Comparison of ENCODE assay signal across 9 cellular contexts in the genomic region with DNA sequence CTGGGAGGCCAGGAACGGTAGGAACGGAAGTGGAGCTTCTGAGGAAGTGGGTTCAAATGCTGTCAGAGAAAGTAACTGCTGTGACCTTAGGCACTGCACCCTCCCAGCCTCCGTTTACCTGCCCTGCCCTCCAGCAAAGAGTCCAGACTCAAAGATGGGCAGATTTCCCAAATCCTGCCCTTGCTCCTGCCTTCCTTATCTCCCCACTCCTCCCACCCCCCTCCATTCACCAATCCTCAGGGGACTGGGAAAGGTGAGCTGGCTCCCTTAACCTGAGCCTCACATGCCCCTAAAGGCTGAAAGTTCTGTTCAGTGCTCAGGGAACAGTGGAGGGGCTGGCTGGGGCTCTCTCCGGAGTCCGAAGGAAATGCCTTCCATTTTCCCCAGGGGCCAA.
DNase-seq lines count a peak whose midpoint lies in the region; ATAC-seq, FAIRE-seq and TF ChIP-seq lines count a peak whose summit lies in the region.
"Had no signal": no experiment of that assay in that cellular context is flagged by ENCODE, and none has a peak within 500 bp of the region (broad histone marks: within the 10 kb centered on the region; RNA-seq: fewer than 3 reads in every experiment).

No MANE protein-coding gene starts in this region.

- H3K4me1 ChIP-seq in esophagus muscularis mucosa, result peaks cover 35 to 66% (median 55%) of the 10 kb centered on the region in 4 donors
- H3K4me1 ChIP-seq in smooth muscle cell (ENCODE audit: low read depth), result peaks cover 18% of the 10 kb centered on the region
- H3K4me1 ChIP-seq in Caco-2, result peaks cover 18% of the 10 kb centered on the region

- H4K20me1 ChIP-seq in smooth muscle cell (ENCODE audit: low read depth), result peaks cover 39% of the 10 kb centered on the region

- TF ChIP-seq EP300 in esophagus muscularis mucosa (IDR thresholded peaks at IDR 0.05), result no peak

- FAIRE-seq in GM12891 (lab: Jason Lieb, UNC), result no peak

- H3K79me2 ChIP-seq in smooth muscle cell (ENCODE audit: low read depth), result peaks cover 13% of the 10 kb centered on the region

- H3K36me3 ChIP-seq in esophagus muscularis mucosa (no peaks in the 10 kb centered on the region), smooth muscle cell (ENCODE audit: low read depth) (no peaks in the 10 kb centered on the region), Caco-2 (ENCODE audit: control insufficient read depth, insufficient read depth, low read length) (no peaks in the 10 kb centered on the region)

- CTCF ChIA-PET in RWPE1 (lab: Yijun Ruan, JAX), result no interaction called here
- CTCF ChIA-PET in Caco-2 (lab: Charles Lee), result interaction anchor here (0.6 kb wide), 1 partner anchor 141 kb away, joined by 4 read pairs; no protein-coding TSS in a partner anchor

- H3K36me3 Mint-ChIP-seq in Caco-2 (ENCODE audit: insufficient read depth, unreplicated experiment), result no peaks in the 10 kb centered on the region

- H2AFZ ChIP-seq in smooth muscle cell (ENCODE audit: low read depth), result no peak overlapping the region

- ATAC-seq in GM21717 (IDR thresholded peaks at IDR 0.05; ENCODE audit: unreplicated experiment) (no peak), GM21576 (IDR thresholded peaks at IDR 0.05; ENCODE audit: unreplicated experiment) (no peak)

- 47% methylated on average over 5 of the region's 5 CpGs for WGBS in esophagus muscularis mucosa
- 51% methylated on average over 4 of the region's 5 CpGs for WGBS in smooth muscle cell (ENCODE audit: low lambda C conversion rate)

- H3K27me3 ChIP-seq in esophagus muscularis mucosa, result peaks cover 0 to 21% (median 0%) of the 10 kb centered on the region in 4 donors
- no peaks in the 10 kb centered on the region for H3K27me3 ChIP-seq in smooth muscle cell (ENCODE audit: low read depth)
- no peaks in the 10 kb centered on the region for H3K27me3 ChIP-seq in Caco-2 (replicated peaks; ENCODE audit: control insufficient read depth, insufficient read depth, low read length)

- TF ChIP-seq CTCF in RWPE1 (conservative IDR thresholded peaks at IDR 0.05; ENCODE audit: low read depth) (no peak), esophagus muscularis mucosa (IDR thresholded peaks at IDR 0.05) (no peak), smooth muscle cell (IDR thresholded peaks at IDR 0.05; ENCODE audit: borderline replicate concordance, insufficient read depth, poor library complexity, severe bottlenecking) (no peak), Caco-2 (IDR thresholded peaks at IDR 0.05; ENCODE audit: insufficient read depth in 1 of 2, low read depth in 1 of 2, low read length in 1 of 2, severe bottlenecking in 1 of 2, unreplicated experiment in 1 of 2) (no peak)

- peak overlapping the region; percentile 92 for H3K4me2 ChIP-seq in smooth muscle cell

- no peak overlapping the region for H3K4me3 Mint-ChIP-seq in Caco-2 (ENCODE audit: unreplicated experiment)

- peaks cover 11% of the 10 kb centered on the region for H3F3A ChIP-seq in smooth muscle cell (ENCODE audit: low read depth)

- no peak overlapping the region for H3K9ac ChIP-seq in smooth muscle cell (ENCODE audit: low read depth)

- H3K9me3 ChIP-seq in esophagus muscularis mucosa (no peaks in the 10 kb centered on the region), smooth muscle cell (replicated peaks; ENCODE audit: low read depth) (no peaks in the 10 kb centered on the region), Caco-2 (no peaks in the 10 kb centered on the region)

- H3K27ac ChIP-seq in RWPE1, result peak overlapping the region; percentile 84
- peak overlapping the region in 2 of 4 donors; percentile 44 to 45 for H3K27ac ChIP-seq in esophagus muscularis mucosa (replicated peaks in 1 of 4)
- H3K27ac ChIP-seq in smooth muscle cell (ENCODE audit: low read depth), result peak overlapping the region; percentile 9
- H3K27ac ChIP-seq: epithelial cell of prostate had no signal

- H3K27me3 Mint-ChIP-seq in Caco-2 (ENCODE audit: insufficient read depth, unreplicated experiment), result no peaks in the 10 kb centered on the region

- H3K4me3 ChIP-seq in esophagus muscularis mucosa, result peak overlapping the region in 3 of 4 donors; percentile 51 to 59 (median 51)
- no peak overlapping the region for H3K4me3 ChIP-seq in smooth muscle cell
- no peak overlapping the region for H3K4me3 ChIP-seq in Caco-2 (ENCODE audit: low read depth, low read length)

- H3K27ac Mint-ChIP-seq in Caco-2 (ENCODE audit: unreplicated experiment), result no peak overlapping the region

- no peaks in the 10 kb centered on the region for H3K9me3 Mint-ChIP-seq in Caco-2 (ENCODE audit: unreplicated experiment)

- no TSS peak for BruUV-seq in Caco-2 (replicated peaks; lab: Mats Ljungman, UMichigan)

- no peak for DNase-seq in GM12891 (ENCODE audit: insufficient read length, low spot score)
- no peak for DNase-seq in RWPE1 (ENCODE audit: low spot score)
- no peak for DNase-seq in esophagus muscularis mucosa (ENCODE audit: extremely low spot score)
- DNase-seq in smooth muscle cell (lab: John Stamatoyannopoulos, UW; ENCODE audit: unreplicated experiment), result no peak
- no peak for DNase-seq in Caco-2
- DNase-seq: NCI-H526 treated with DMSO at 0.1 percent for 48 hours had no signal

- intact Hi-C loops in esophagus muscularis mucosa (cut with DNase I), result no loop called here
- intact Hi-C loops in Caco-2 (cut with micrococcal nuclease; ENCODE audit: unreplicated experiment), result no loop called here

- TF ChIP-seq POLR2A in GM12891 (IDR thresholded peaks at IDR 0.05; ENCODE audit: low read depth, low read length) (no peak), esophagus muscularis mucosa (IDR thresholded peaks at IDR 0.05; ENCODE audit: low read depth) (no peak)

- POLR2A ChIA-PET in RWPE1 (lab: Yijun Ruan, JAX; ENCODE audit: low non-redundant PET) (interaction anchor here (0.6 to 0.7 kb wide), 2 partner anchors 92 to 112 kb away, joined by 3 to 4 read pairs; no protein-coding TSS in a partner anchor), Caco-2 (lab: Charles Lee) (no interaction called here)

- peaks cover 5% of the 10 kb centered on the region for H3K4me1 Mint-ChIP-seq in Caco-2 (ENCODE audit: low read depth, unreplicated experiment)

TF ChIP-seq in GM12891, 5 proteins besides CTCF, POLR2A, EP300 and RAD21:
- TF ChIP-seq SPI1 (IDR thresholded peaks at IDR 0.05; ENCODE audit: low read depth, low read length) (peak; percentile 11; the same call in 1 of the 2 replicates), POLR2AphosphoS5 (IDR thresholded peaks at IDR 0.05; ENCODE audit: low read depth, low read length) (no peak)

Comparison
In these comparisons a context has a peak if more than half of its experiments do, and no peak if none do; other contexts are left out.
1. H3K4me3 ChIP-seq: peak in esophagus muscularis mucosa (3 of 4); none in smooth muscle cell (single experiment) and Caco-2 (single experiment).